ENCODE assay signal across 9 cellular contexts in genomic region chr19:5949792-5950305, GRCh38. TPM values are rescaled to one million over a fixed set of nuclear protein-coding genes. Genes with fewer than 3 reads are reported as not detected.
DNase-seq lines count a peak whose midpoint lies in the region; ATAC-seq and TF ChIP-seq lines count a peak whose summit lies in the region.
"Had no signal": no experiment of that assay in that cellular context is flagged by ENCODE, and none has a peak within 500 bp of the region (broad histone marks: within the 10 kb centered on the region; RNA-seq: fewer than 3 reads in every experiment).

No MANE protein-coding gene starts in this region.

- no peak for ATAC-seq in GM18498 (IDR thresholded peaks at IDR 0.05; ENCODE audit: unreplicated experiment)

- H3K4me3 ChIP-seq in sigmoid colon = no peak overlapping the region
- H3K4me3 ChIP-seq: SK-N-MC had no signal

- H3K9me3 ChIP-seq in KOPT-K1 (ENCODE audit: insufficient read depth, low read length, poor library complexity, severe bottlenecking) = no peaks in the 10 kb centered on the region
- no peaks in the 10 kb centered on the region for H3K9me3 ChIP-seq in sigmoid colon

- H3K27ac ChIP-seq in KOPT-K1 (ENCODE audit: low read depth, low read length, poor library complexity, severe bottlenecking) (peak overlapping the region; percentile 44), cingulate gyrus (ENCODE audit: low read depth, low read length) (peak overlapping the region; percentile 65), sigmoid colon (peak overlapping the region; percentile 85 to 92 (median 88))

- H3K36me3 ChIP-seq in KOPT-K1 (ENCODE audit: insufficient read depth, low read length) = peaks cover 57% of the 10 kb centered on the region
- no peaks in the 10 kb centered on the region for H3K36me3 ChIP-seq in sigmoid colon

- TF ChIP-seq POLR2A in sigmoid colon (IDR thresholded peaks at IDR 0.05) = no peak

- no peak for TF ChIP-seq CTCF in sigmoid colon (IDR thresholded peaks at IDR 0.05)

- peak; percentile 13 for DNase-seq in T-helper 22 cell (ENCODE audit: low read depth)
- DNase-seq in sigmoid colon = no peak
- DNase-seq in MV-4-11 (lab: John Stamatoyannopoulos, UW) = no peak
- no peak for DNase-seq in kidney glomerular epithelial cell (lab: John Stamatoyannopoulos, UW)
- no peak for DNase-seq in NCI-H1694 (lab: John Stamatoyannopoulos, UW)

- 65 to 92% methylated on average over 13 of the region's 13 CpGs for WGBS in sigmoid colon, 2 donors

- H3K4me1 ChIP-seq in sigmoid colon = peaks cover 0 to 95% (median 92%) of the 10 kb centered on the region in 4 donors

- intact Hi-C loops in sigmoid colon (cut with DNase I) = no loop called here

- TF ChIP-seq EP300 in sigmoid colon (IDR thresholded peaks at IDR 0.05) = no peak

- no peaks in the 10 kb centered on the region for H3K27me3 ChIP-seq in sigmoid colon

RNA-seq across cellular contexts. Expression of gene RANBP3, which starts 28.1 kb away (rescaled TPM):
- total RNA-seq in sigmoid colon = 10 to 100 TPM; 63.1 to 86.4 (median 82.7) TPM
- polyA plus RNA-seq in sigmoid colon = 10 to 100 TPM; 27.0 to 47.5 (median 27.6) TPM

RNA-seq across cellular contexts. Expression of gene CAPS, which starts 35.8 kb away (rescaled TPM):
- 10 to 100 TPM in 2 of 4 donors, 1 to 10 TPM in 2; 4.9 to 18.6 (median 9.7) TPM for total RNA-seq in sigmoid colon
- polyA plus RNA-seq in sigmoid colon = 10 to 100 TPM in 1 of 3 donors, 1 to 10 TPM in 2; 3.6 to 13.7 (median 3.7) TPM

RNA-seq across cellular contexts. Expression of gene VMAC, which starts 45.2 kb away (rescaled TPM):
- 10 to 100 TPM in 1 of 4 donors, 1 to 10 TPM in 3; 6.1 to 14.4 (median 8.1) TPM for total RNA-seq in sigmoid colon
- polyA plus RNA-seq in sigmoid colon = 1 to 10 TPM; 1.6 to 6.4 (median 2.4) TPM

RNA-seq across cellular contexts. Expression of gene NDUFA11, which starts 46.3 kb away (rescaled TPM):
- total RNA-seq in sigmoid colon = 100 to 1,000 TPM; 242 to 447 (median 353) TPM
- 100 to 1,000 TPM; 363 to 450 (median 395) TPM for polyA plus RNA-seq in sigmoid colon
